In genomic region chr17:43211480-43212402, GRCh38 we compare ENCODE assay signal across 1 cellular context.
TF ChIP-seq lines count a peak whose summit lies in the region.

Gene TMEM106A, plus strand, starts transcription at chr17:43211875. Its CDS starts 1,167 bp downstream, at chr17:43213042.

TF ChIP-seq in HepG2, 621 proteins besides CTCF, POLR2A, EP300 and RAD21 (continued from another document and continues in another):
- TF ChIP-seq, protein P1, sequence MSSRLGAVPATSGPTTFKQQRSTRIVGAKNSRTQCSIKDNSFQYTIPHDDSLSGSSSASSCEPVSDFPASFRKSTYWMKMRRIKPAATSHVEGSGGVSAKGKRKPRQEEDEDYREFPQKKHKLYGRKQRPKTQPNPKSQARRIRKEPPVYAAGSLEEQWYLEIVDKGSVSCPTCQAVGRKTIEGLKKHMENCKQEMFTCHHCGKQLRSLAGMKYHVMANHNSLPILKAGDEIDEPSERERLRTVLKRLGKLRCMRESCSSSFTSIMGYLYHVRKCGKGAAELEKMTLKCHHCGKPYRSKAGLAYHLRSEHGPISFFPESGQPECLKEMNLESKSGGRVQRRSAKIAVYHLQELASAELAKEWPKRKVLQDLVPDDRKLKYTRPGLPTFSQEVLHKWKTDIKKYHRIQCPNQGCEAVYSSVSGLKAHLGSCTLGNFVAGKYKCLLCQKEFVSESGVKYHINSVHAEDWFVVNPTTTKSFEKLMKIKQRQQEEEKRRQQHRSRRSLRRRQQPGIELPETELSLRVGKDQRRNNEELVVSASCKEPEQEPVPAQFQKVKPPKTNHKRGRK (CRISPR knock-in tag; IDR thresholded peaks at IDR 0.05): peak; percentile 79; the same call in 1 of the 2 replicates
- TF ChIP-seq KDM2A (CRISPR knock-in tag; IDR thresholded peaks at IDR 0.05; ENCODE audit: borderline replicate concordance, low read depth) (peak; percentile 98), ATF7-NPFF (CRISPR knock-in tag; IDR thresholded peaks at IDR 0.05; ENCODE audit: low read depth) (peak; percentile 65), ZNF598 (CRISPR knock-in tag; IDR thresholded peaks at IDR 0.05; ENCODE audit: borderline replicate concordance) (peak; percentile 85), ZBTB21 (CRISPR knock-in tag; IDR thresholded peaks at IDR 0.05) (no peak), SIX1 (CRISPR knock-in tag; IDR thresholded peaks at IDR 0.05; ENCODE audit: borderline replicate concordance) (no peak; the same call in 1 of the 2 replicates), LBX2 (CRISPR knock-in tag; IDR thresholded peaks at IDR 0.05; ENCODE audit: borderline replicate concordance) (no peak), MYC (CRISPR knock-in tag; IDR thresholded peaks at IDR 0.05; ENCODE audit: borderline replicate concordance) (peak; percentile 65), GPN1 (CRISPR knock-in tag; IDR thresholded peaks at IDR 0.05; ENCODE audit: borderline replicate concordance) (no peak), HNRNPL (IDR thresholded peaks at IDR 0.05; ENCODE audit: low read depth, low read length) (0 out of 2 replicates have a peak, but pooled peaks have one; percentile 62), YEATS4 (CRISPR knock-in tag; IDR thresholded peaks at IDR 0.05; ENCODE audit: borderline replicate concordance) (peak; percentile 82; the same call in 1 of the 2 replicates), MED8 (CRISPR knock-in tag; IDR thresholded peaks at IDR 0.05; ENCODE audit: insufficient replicate concordance) (peak; percentile 53), SP2 (CRISPR knock-in tag; IDR thresholded peaks at IDR 0.05) (peak; percentile 58; the same call in 1 of the 2 replicates), KLF16 (CRISPR knock-in tag; IDR thresholded peaks at IDR 0.05) (peak in 1 of 2 experiments; percentile 68; a peak in 1 of 4 replicates), ZBTB49 (CRISPR knock-in tag; IDR thresholded peaks at IDR 0.05; ENCODE audit: borderline replicate concordance) (no peak; the same call in 1 of the 2 replicates), NR2F1 (CRISPR knock-in tag; IDR thresholded peaks at IDR 0.05) (no peak; a peak in 1 of 4 replicates), CREBL2 (CRISPR knock-in tag; IDR thresholded peaks at IDR 0.05; ENCODE audit: borderline replicate concordance) (no peak), ZNF557 (CRISPR knock-in tag; IDR thresholded peaks at IDR 0.05) (no peak), NCOR1 (IDR thresholded peaks at IDR 0.05; ENCODE audit: borderline replicate concordance, low read length) (no peak), SIX4 (CRISPR knock-in tag; IDR thresholded peaks at IDR 0.05) (0 out of 2 replicates have a peak, but pooled peaks have one; percentile 18), SIN3B (IDR thresholded peaks at IDR 0.05; ENCODE audit: low read length) (no peak), ZNF83 (CRISPR knock-in tag; IDR thresholded peaks at IDR 0.05; ENCODE audit: borderline replicate concordance) (no peak), ZNF317 (CRISPR knock-in tag; IDR thresholded peaks at IDR 0.05) (0 out of 2 replicates have a peak, but pooled peaks have one; percentile 68), ZNF724P (CRISPR knock-in tag; IDR thresholded peaks at IDR 0.05; ENCODE audit: borderline replicate concordance) (0 out of 2 replicates have a peak, but pooled peaks have one; percentile 61), MXI1 (IDR thresholded peaks at IDR 0.05; ENCODE audit: borderline replicate concordance, low read depth, low read length) (peak; percentile 47; the same call in 1 of the 3 replicates), HNF4G (IDR thresholded peaks at IDR 0.05; ENCODE audit: borderline replicate concordance, low read depth, low read length) (no peak), HNF4G (CRISPR knock-in tag; IDR thresholded peaks at IDR 0.05; ENCODE audit: borderline replicate concordance, low read depth) (no peak), SNAI1 (CRISPR knock-in tag; IDR thresholded peaks at IDR 0.05; ENCODE audit: borderline replicate concordance) (no peak), PTBP1 (IDR thresholded peaks at IDR 0.05; ENCODE audit: low read depth, low read length, poor library complexity, severe bottlenecking) (no peak), FOXK2 (IDR thresholded peaks at IDR 0.05) (no peak), TRIM22 (IDR thresholded peaks at IDR 0.05) (no peak), ZNF562 (CRISPR knock-in tag; IDR thresholded peaks at IDR 0.05; ENCODE audit: borderline replicate concordance) (no peak), HOXA7 (CRISPR knock-in tag; IDR thresholded peaks at IDR 0.05) (no peak), ZNF713 (CRISPR knock-in tag; IDR thresholded peaks at IDR 0.05) (no peak), MATR3 (CRISPR knock-in tag; IDR thresholded peaks at IDR 0.05) (no peak), FOSL2 (CRISPR knock-in tag; IDR thresholded peaks at IDR 0.05) (peak; percentile 43), BRD4 (CRISPR knock-in tag; IDR thresholded peaks at IDR 0.05) (no peak), FOXM1 (CRISPR knock-in tag; IDR thresholded peaks at IDR 0.05) (no peak), TAF15 (IDR thresholded peaks at IDR 0.05; ENCODE audit: low read depth, low read length, poor library complexity, severe bottlenecking) (no peak), ZNF652 (CRISPR knock-in tag; IDR thresholded peaks at IDR 0.05; ENCODE audit: borderline replicate concordance, low read depth) (no peak), SOX6 (IDR thresholded peaks at IDR 0.05) (no peak), SOX6 (CRISPR knock-in tag; IDR thresholded peaks at IDR 0.05) (0 out of 2 replicates have a peak, but pooled peaks have one; percentile 34), ATAD3A (CRISPR knock-in tag; IDR thresholded peaks at IDR 0.05) (no peak), NR1H2 (CRISPR knock-in tag; IDR thresholded peaks at IDR 0.05; ENCODE audit: borderline replicate concordance, low read depth) (0 out of 2 replicates have a peak, but pooled peaks have one; percentile 65)
- TF ChIP-seq, protein P2, sequence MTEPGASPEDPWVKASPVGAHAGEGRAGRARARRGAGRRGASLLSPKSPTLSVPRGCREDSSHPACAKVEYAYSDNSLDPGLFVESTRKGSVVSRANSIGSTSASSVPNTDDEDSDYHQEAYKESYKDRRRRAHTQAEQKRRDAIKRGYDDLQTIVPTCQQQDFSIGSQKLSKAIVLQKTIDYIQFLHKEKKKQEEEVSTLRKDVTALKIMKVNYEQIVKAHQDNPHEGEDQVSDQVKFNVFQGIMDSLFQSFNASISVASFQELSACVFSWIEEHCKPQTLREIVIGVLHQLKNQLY (CRISPR knock-in tag; IDR thresholded peaks at IDR 0.05): no peak; the same call in 1 of the 2 replicates
- TF ChIP-seq, protein P3, sequence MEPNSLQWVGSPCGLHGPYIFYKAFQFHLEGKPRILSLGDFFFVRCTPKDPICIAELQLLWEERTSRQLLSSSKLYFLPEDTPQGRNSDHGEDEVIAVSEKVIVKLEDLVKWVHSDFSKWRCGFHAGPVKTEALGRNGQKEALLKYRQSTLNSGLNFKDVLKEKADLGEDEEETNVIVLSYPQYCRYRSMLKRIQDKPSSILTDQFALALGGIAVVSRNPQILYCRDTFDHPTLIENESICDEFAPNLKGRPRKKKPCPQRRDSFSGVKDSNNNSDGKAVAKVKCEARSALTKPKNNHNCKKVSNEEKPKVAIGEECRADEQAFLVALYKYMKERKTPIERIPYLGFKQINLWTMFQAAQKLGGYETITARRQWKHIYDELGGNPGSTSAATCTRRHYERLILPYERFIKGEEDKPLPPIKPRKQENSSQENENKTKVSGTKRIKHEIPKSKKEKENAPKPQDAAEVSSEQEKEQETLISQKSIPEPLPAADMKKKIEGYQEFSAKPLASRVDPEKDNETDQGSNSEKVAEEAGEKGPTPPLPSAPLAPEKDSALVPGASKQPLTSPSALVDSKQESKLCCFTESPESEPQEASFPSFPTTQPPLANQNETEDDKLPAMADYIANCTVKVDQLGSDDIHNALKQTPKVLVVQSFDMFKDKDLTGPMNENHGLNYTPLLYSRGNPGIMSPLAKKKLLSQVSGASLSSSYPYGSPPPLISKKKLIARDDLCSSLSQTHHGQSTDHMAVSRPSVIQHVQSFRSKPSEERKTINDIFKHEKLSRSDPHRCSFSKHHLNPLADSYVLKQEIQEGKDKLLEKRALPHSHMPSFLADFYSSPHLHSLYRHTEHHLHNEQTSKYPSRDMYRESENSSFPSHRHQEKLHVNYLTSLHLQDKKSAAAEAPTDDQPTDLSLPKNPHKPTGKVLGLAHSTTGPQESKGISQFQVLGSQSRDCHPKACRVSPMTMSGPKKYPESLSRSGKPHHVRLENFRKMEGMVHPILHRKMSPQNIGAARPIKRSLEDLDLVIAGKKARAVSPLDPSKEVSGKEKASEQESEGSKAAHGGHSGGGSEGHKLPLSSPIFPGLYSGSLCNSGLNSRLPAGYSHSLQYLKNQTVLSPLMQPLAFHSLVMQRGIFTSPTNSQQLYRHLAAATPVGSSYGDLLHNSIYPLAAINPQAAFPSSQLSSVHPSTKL (CRISPR knock-in tag; IDR thresholded peaks at IDR 0.05): no peak; the same call in 1 of the 2 replicates
- TF ChIP-seq, protein P4, sequence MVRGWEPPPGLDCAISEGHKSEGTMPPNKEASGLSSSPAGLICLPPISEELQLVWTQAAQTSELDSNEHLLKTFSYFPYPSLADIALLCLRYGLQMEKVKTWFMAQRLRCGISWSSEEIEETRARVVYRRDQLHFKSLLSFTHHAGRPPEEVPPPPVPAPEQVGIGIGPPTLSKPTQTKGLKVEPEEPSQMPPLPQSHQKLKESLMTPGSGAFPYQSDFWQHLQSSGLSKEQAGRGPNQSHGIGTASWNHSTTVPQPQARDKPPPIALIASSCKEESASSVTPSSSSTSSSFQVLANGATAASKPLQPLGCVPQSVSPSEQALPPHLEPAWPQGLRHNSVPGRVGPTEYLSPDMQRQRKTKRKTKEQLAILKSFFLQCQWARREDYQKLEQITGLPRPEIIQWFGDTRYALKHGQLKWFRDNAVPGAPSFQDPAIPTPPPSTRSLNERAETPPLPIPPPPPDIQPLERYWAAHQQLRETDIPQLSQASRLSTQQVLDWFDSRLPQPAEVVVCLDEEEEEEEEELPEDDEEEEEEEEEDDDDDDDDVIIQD (CRISPR knock-in tag; IDR thresholded peaks at IDR 0.05; ENCODE audit: low read depth): no peak
- TF ChIP-seq, protein P5, sequence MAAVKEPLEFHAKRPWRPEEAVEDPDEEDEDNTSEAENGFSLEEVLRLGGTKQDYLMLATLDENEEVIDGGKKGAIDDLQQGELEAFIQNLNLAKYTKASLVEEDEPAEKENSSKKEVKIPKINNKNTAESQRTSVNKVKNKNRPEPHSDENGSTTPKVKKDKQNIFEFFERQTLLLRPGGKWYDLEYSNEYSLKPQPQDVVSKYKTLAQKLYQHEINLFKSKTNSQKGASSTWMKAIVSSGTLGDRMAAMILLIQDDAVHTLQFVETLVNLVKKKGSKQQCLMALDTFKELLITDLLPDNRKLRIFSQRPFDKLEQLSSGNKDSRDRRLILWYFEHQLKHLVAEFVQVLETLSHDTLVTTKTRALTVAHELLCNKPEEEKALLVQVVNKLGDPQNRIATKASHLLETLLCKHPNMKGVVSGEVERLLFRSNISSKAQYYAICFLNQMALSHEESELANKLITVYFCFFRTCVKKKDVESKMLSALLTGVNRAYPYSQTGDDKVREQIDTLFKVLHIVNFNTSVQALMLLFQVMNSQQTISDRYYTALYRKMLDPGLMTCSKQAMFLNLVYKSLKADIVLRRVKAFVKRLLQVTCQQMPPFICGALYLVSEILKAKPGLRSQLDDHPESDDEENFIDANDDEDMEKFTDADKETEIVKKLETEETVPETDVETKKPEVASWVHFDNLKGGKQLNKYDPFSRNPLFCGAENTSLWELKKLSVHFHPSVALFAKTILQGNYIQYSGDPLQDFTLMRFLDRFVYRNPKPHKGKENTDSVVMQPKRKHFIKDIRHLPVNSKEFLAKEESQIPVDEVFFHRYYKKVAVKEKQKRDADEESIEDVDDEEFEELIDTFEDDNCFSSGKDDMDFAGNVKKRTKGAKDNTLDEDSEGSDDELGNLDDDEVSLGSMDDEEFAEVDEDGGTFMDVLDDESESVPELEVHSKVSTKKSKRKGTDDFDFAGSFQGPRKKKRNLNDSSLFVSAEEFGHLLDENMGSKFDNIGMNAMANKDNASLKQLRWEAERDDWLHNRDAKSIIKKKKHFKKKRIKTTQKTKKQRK (IDR thresholded peaks at IDR 0.05; ENCODE audit: low read length): no peak
- TF ChIP-seq, protein P6, sequence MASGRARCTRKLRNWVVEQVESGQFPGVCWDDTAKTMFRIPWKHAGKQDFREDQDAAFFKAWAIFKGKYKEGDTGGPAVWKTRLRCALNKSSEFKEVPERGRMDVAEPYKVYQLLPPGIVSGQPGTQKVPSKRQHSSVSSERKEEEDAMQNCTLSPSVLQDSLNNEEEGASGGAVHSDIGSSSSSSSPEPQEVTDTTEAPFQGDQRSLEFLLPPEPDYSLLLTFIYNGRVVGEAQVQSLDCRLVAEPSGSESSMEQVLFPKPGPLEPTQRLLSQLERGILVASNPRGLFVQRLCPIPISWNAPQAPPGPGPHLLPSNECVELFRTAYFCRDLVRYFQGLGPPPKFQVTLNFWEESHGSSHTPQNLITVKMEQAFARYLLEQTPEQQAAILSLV (CRISPR knock-in tag; IDR thresholded peaks at IDR 0.05; ENCODE audit: borderline replicate concordance): 0 out of 2 replicates have a peak, but pooled peaks have one; percentile 57
